ENCODE assay signal across 34 cellular contexts in the genomic region with DNA sequence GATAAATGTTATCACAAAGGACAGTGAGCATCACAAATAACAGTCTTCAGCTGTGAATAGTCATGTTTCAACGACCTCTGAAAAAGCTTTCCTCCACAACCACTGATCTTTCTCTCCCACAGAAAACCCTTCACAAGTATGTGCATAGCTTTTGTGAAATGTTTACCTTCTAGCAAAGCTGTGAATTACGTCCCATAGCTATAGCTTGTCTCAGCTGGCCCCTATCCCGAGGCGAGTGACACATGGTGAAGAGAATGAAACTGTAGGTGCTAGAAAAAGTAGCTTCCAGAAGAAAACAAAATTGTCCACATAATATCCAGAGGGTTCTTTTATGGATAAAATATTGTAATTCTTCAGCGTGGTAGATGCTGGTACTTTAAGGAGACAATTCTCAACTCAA.
"Had no signal": no experiment of that assay in that cellular context is flagged by ENCODE, and none has a peak within 500 bp of the region (broad histone marks: within the 10 kb centered on the region; RNA-seq: fewer than 3 reads in every experiment).

No MANE protein-coding gene starts in this region.

- H3K4me1 ChIP-seq: adrenal gland, body of pancreas, breast epithelium had no signal

- H3K9me3 ChIP-seq: adrenal gland, body of pancreas, breast epithelium had no signal

- H3K27ac ChIP-seq: adrenal gland, body of pancreas, brain microvascular endothelial cell, breast epithelium, cardiac muscle cell, VCaP had no signal

- DNase-seq: activated B cell treated with CpG ODN at 0.5 μM for 24 hours; activated CD4-positive, alpha-beta memory T cell treated with anti-CD3 and anti-CD28 coated beads for 36 hours; activated CD4-positive, alpha-beta T cell treated with anti-CD3 and anti-CD28 coated beads for 4 hours; activated CD4-positive, alpha-beta T cell treated with anti-CD3 and anti-CD28 coated beads, Interleukin-2, amount 10 ng/mL, durations not matched to agents 24 days and 14 days; activated CD4-positive, alpha-beta T cell treated with anti-CD3 and anti-CD28 coated beads, Interleukin-2, amount 50 U/mL, for 1 hour; activated CD4-positive, alpha-beta T cell treated with anti-CD3 and anti-CD28 coated beads, Interleukin-2, amount 50 U/mL, for 4 hours; activated CD4-positive, CD25-positive, alpha-beta regulatory T cell treated with anti-CD3 and anti-CD28 coated beads, Interleukin-2, amount 50 U/mL, for 72 hours; activated CD8-positive, alpha-beta memory T cell treated with anti-CD3 and anti-CD28 coated beads, Interleukin-2, amount 50 U/mL, for 4 hours; activated CD8-positive, alpha-beta T cell treated with anti-CD3 and anti-CD28 coated beads for 36 hours; activated effector memory CD4-positive, alpha-beta T cell treated with anti-CD3 and anti-CD28 coated beads, Interleukin-2, amount 50 U/mL, for 16 hours; activated gamma-delta T cell treated with Interleukin-2 at 50 U/mL for 16 hours; activated naive CD4-positive, alpha-beta T cell; activated naive CD4-positive, alpha-beta T cell treated with anti-CD3 and anti-CD28 coated beads for 36 hours; activated naive CD4-positive, alpha-beta T cell treated with anti-CD3 and anti-CD28 coated beads, Interleukin-2, amount 50 U/mL, for 16 hours; activated naive CD8-positive, alpha-beta T cell treated with anti-CD3 and anti-CD28 coated beads for 36 hours; activated T-cell treated with anti-CD3 and anti-CD28 coated beads for 4 hours; activated T-cell treated with anti-CD3 and anti-CD28 coated beads, Interleukin-2, amount 50 U/mL, for 1 hour; activated T-cell treated with anti-CD3 and anti-CD28 coated beads, Interleukin-2, amount 50 U/mL, for 4 hours; activated T-cell treated with anti-CD3 and anti-CD28 coated beads, Interleukin-2, amount 50 U/mL, for 72 hours; adrenal gland; amniotic stem cell; aorta; body of pancreas; brain microvascular endothelial cell; caudate nucleus; cerebellar nuclear complex; T-helper 1 cell; T-helper 2 cell; T-helper 9 cell had no signal

- ATAC-seq: activated CD8-positive, alpha-beta T cell treated with anti-CD3 and anti-CD28 coated beads for 36 hours; activated naive CD4-positive, alpha-beta T cell treated with anti-CD3 and anti-CD28 coated beads, Interleukin-2, amount 50 U/mL, for 72 hours; activated T-cell treated with anti-CD3 and anti-CD28 coated beads, Interleukin-2, amount 50 U/mL, for 4 hours; activated T-cell treated with anti-CD3 and anti-CD28 coated beads, Interleukin-2, amount 50 U/mL, for 72 hours; activated T-helper 17 cell treated with anti-CD3 and anti-CD28 coated beads, Interleukin-2, amount 50 U/mL, for 72 hours; body of pancreas had no signal

- H3K36me3 ChIP-seq: adrenal gland, brain microvascular endothelial cell, breast epithelium, cardiac muscle cell had no signal

- H3K4me3 ChIP-seq: adrenal gland, body of pancreas, breast epithelium, cardiac muscle cell had no signal

- H3K27me3 ChIP-seq: adrenal gland, body of pancreas, brain microvascular endothelial cell, breast epithelium, cardiac muscle cell had no signal
